Comparison of ENCODE assay signal across 13 cellular contexts in genomic region chr15:99137111-99137546, GRCh38. TPM values are rescaled to one million over a fixed set of nuclear protein-coding genes. Genes with fewer than 3 reads are reported as not detected.
DNase-seq lines count a peak whose midpoint lies in the region; ATAC-seq and TF ChIP-seq lines count a peak whose summit lies in the region.
"Had no signal": no experiment of that assay in that cellular context is flagged by ENCODE, and none has a peak within 500 bp of the region (broad histone marks: within the 10 kb centered on the region; RNA-seq: fewer than 3 reads in every experiment).

No MANE protein-coding gene starts in this region.

- ATAC-seq in omental fat pad (ENCODE audit: low FRiP score) (no peak), GM21576 (IDR thresholded peaks at IDR 0.05; ENCODE audit: unreplicated experiment) (no peak), GM21619 (IDR thresholded peaks at IDR 0.05; ENCODE audit: unreplicated experiment) (no peak)

- intact Hi-C loops in posterior vena cava (cut with DNase I), result no loop called here

- TF ChIP-seq CTCF in omental fat pad (IDR thresholded peaks at IDR 0.05), result no peak

- DNase-seq in DMS53 treated with DMSO at 0.1 percent for 48 hours (lab: John Stamatoyannopoulos, UW; ENCODE audit: unreplicated experiment), result peak; percentile 13
- DNase-seq in NCI-H128 (lab: John Stamatoyannopoulos, UW; ENCODE audit: unreplicated experiment), result peak; percentile 48
- DNase-seq in NCI-H69 (lab: John Stamatoyannopoulos, UW), result peak; percentile 93
- peak; percentile 60 for DNase-seq in posterior vena cava (ENCODE audit: low spot score)
- no peak for DNase-seq in T1000 (lab: John Stamatoyannopoulos, UW)
- DNase-seq in omental fat pad (ENCODE audit: low spot score), result no peak
- DNase-seq: activated gamma-delta T cell treated with Interleukin-2 at 50 U/mL for 16 hours, cortex of kidney, erythroblast, heart right ventricle, ovary had no signal

RNA-seq across cellular contexts. Expression of gene SYNM, which starts 32.2 kb away (rescaled TPM):
- total RNA-seq in posterior vena cava (100 to 1,000 TPM; 447 to 863 TPM), omental fat pad (10 to 100 TPM; 13.6 to 49.7 (median 37.5) TPM)

Comparison
In these comparisons a context has a peak if more than half of its experiments do, and no peak if none do; other contexts are left out.
1. DNase-seq: peak in DMS53 treated with DMSO at 0.1 percent for 48 hours (single experiment), NCI-H128 (single experiment), NCI-H69 (single experiment) and posterior vena cava (single experiment); none in T1000 (single experiment) and omental fat pad (single experiment).
2. RNA of gene SYNM, which starts 32.2 kb away (total RNA-seq): 447 to 863 TPM in posterior vena cava; 13.6 to 49.7 TPM in omental fat pad; every median in the first group is over 4 times any median in the second.